ENCODE assay signal across 29 cellular contexts in genomic region chr3:80970292-80970691, GRCh38.
"Had no signal": no experiment of that assay in that cellular context is flagged by ENCODE, and none has a peak within 500 bp of the region (broad histone marks: within the 10 kb centered on the region; RNA-seq: fewer than 3 reads in every experiment).

No MANE protein-coding gene starts in this region.

- H3K9me3 Mint-ChIP-seq: nephron progenitor cell, neural progenitor cell had no signal

- H3K36me3 ChIP-seq: left lung, lower lobe of right lung, neural progenitor cell, neutrophil, right atrium auricular region, right lobe of liver, suprapubic skin, thoracic aorta, tibial artery, upper lobe of right lung had no signal

- H3K36me3 Mint-ChIP-seq: naive B cell; natural killer cell; neural progenitor cell; stimulated activated effector memory CD8-positive, alpha-beta T cell treated with anti-CD3 and anti-CD28 coated beads, Interleukin-12 subunit alpha, Interleukin-12 subunit beta, amount 100 ng/mL, for 72 hours had no signal

- H3K27me3 ChIP-seq: left lung, neural progenitor cell, neutrophil, right atrium auricular region, right lobe of liver, suprapubic skin, tibial artery, upper lobe of right lung had no signal

- H3K9me3 ChIP-seq: lower lobe of right lung, neutrophil, right atrium auricular region, right lobe of liver, suprapubic skin, thoracic aorta, tibial artery had no signal

- FAIRE-seq: keratinocyte, urothelium cell line had no signal

- H3K27ac Mint-ChIP-seq: naive B cell; natural killer cell; nephron progenitor cell; neural progenitor cell; progenitor cell of endocrine pancreas; stimulated activated effector memory CD8-positive, alpha-beta T cell treated with anti-CD3 and anti-CD28 coated beads, Interleukin-12 subunit alpha, Interleukin-12 subunit beta, amount 100 ng/mL, for 72 hours; stimulated activated naive CD8-positive, alpha-beta T cell treated with anti-CD3 and anti-CD28 coated beads, Interleukin-15, Interleukin-2, amounts not matched to agents 100 ng/mL and 50 ng/mL, for 24 hours had no signal

- DNase-seq: hippocampal formation; left colon; left lung; lower lobe of right lung; mammary epithelial cell; mesenchymal stem cell; naive B cell; natural killer cell; nephron progenitor cell; occipital lobe; right lobe of liver; stimulated activated CD4-positive, alpha-beta T cell treated with anti-CD3 and anti-CD28 coated beads, Interleukin-12 subunit alpha, Interleukin-12 subunit beta, amount 100 ng/mL, for 4 hours; stimulated activated CD4-positive, alpha-beta T cell treated with anti-CD3 and anti-CD28 coated beads, Interleukin-15, amount 100 ng/mL, for 24 hours; stimulated activated CD4-positive, alpha-beta T cell treated with anti-CD3 and anti-CD28 coated beads, Interleukin-2, amount 100 ng/mL, for 24 hours; stimulated activated CD4-positive, alpha-beta T cell treated with anti-CD3 and anti-CD28 coated beads, Interleukin-4, amount 100 ng/mL, for 1 hour; stimulated activated naive CD4-positive, alpha-beta T cell; tibial artery; trophoblast cell; upper lobe of right lung had no signal

- H3K27ac ChIP-seq: left lung, lower lobe of right lung, neural progenitor cell, neutrophil, right atrium auricular region, right lobe of liver, suprapubic skin, thoracic aorta, tibial artery, upper lobe of right lung had no signal

- H3K4me1 Mint-ChIP-seq: naive B cell; natural killer cell; nephron progenitor cell; neural progenitor cell; stimulated activated effector memory CD8-positive, alpha-beta T cell treated with anti-CD3 and anti-CD28 coated beads, Interleukin-12 subunit alpha, Interleukin-12 subunit beta, amount 100 ng/mL, for 72 hours had no signal

- H3K4me3 ChIP-seq: left lung, lower lobe of right lung, neural progenitor cell, right atrium auricular region, right lobe of liver, suprapubic skin, thoracic aorta, tibial artery, upper lobe of right lung had no signal

- H3K4me3 Mint-ChIP-seq: naive B cell; natural killer cell; nephron progenitor cell; neural progenitor cell; stimulated activated effector memory CD8-positive, alpha-beta T cell treated with anti-CD3 and anti-CD28 coated beads, Interleukin-12 subunit alpha, Interleukin-12 subunit beta, amount 100 ng/mL, for 72 hours; stimulated activated naive CD8-positive, alpha-beta T cell treated with anti-CD3 and anti-CD28 coated beads, Interleukin-15, Interleukin-2, amounts not matched to agents 100 ng/mL and 50 ng/mL, for 24 hours had no signal

- H3K4me1 ChIP-seq: left lung, lower lobe of right lung, neural progenitor cell, right atrium auricular region, right lobe of liver, suprapubic skin, tibial artery, upper lobe of right lung had no signal

- H3K27me3 Mint-ChIP-seq: naive B cell; progenitor cell of endocrine pancreas; stimulated activated naive CD8-positive, alpha-beta T cell treated with anti-CD3 and anti-CD28 coated beads, Interleukin-15, Interleukin-2, amounts not matched to agents 100 ng/mL and 50 ng/mL, for 24 hours had no signal

- ATAC-seq: left colon; left lung; lower lobe of right lung; natural killer cell; right lobe of liver; stimulated activated effector memory CD8-positive, alpha-beta T cell treated with anti-CD3 and anti-CD28 coated beads, Interleukin-12 subunit alpha, Interleukin-12 subunit beta, amount 100 ng/mL, for 72 hours had no signal
